In the genomic region with DNA sequence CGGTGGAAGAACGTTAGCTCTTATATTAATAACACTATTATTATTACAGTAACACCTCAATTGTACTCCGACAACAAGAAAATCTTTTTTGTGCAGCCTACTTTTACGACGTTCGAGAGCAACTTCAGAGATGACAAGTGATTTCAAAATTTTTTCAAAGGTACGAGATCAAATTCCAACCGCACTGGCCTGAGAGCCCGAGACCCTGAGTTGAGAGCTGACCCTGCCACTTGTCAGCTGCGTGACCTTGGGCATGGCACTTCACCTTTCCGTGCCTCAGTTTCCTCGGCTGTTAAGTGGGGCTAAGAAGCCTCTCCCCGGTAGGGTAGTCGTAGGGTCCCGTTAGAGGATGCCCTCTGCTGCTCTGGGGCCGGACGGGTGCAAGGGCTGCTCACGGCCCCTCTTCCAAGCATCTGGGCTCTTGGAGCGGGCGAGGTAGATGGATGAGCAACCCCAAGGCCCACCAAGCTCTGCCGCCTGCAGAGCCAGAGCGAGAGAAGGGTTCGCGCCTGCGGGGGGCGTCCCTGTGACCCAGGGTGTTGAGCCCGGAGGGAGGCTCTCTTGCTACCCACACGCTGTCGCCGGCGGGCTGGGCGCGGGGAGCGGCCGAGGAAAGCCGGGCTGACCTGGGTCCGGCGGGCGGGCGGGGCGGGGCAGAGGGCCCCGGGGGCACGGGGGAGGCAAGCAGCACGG, we compare ENCODE assay signal across 1 cellular context.
TF ChIP-seq lines count a peak whose summit lies in the region.

No MANE protein-coding gene starts in this region.

TF ChIP-seq in HepG2, 621 proteins besides CTCF, POLR2A, EP300 and RAD21 (continued from another document and continues in another):
- TF ChIP-seq TFDP2 (CRISPR knock-in tag; IDR thresholded peaks at IDR 0.05) (0 out of 2 replicates have a peak, but pooled peaks have one; percentile 11), SRF (IDR thresholded peaks at IDR 0.05; ENCODE audit: low read depth, low read length) (no peak), MAZ (IDR thresholded peaks at IDR 0.05; ENCODE audit: borderline replicate concordance, low read depth, low read length) (no peak), MAZ (CRISPR knock-in tag; IDR thresholded peaks at IDR 0.05; ENCODE audit: low read depth) (peak; percentile 8; the same call in 1 of the 2 replicates), ZNF883 (CRISPR knock-in tag; IDR thresholded peaks at IDR 0.05; ENCODE audit: not compliant biosample characterization) (peak; percentile 77), ZNF670 (CRISPR knock-in tag; IDR thresholded peaks at IDR 0.05; ENCODE audit: borderline replicate concordance) (0 out of 2 replicates have a peak, but pooled peaks have one; percentile 66), JARID2 (CRISPR knock-in tag; IDR thresholded peaks at IDR 0.05; ENCODE audit: insufficient replicate concordance) (no peak), WIZ (CRISPR knock-in tag; IDR thresholded peaks at IDR 0.05) (0 out of 2 replicates have a peak, but pooled peaks have one; percentile 64), RARA (CRISPR knock-in tag; IDR thresholded peaks at IDR 0.05) (no peak; the same call in 1 of the 2 replicates), MEIS2 (CRISPR knock-in tag; IDR thresholded peaks at IDR 0.05) (0 out of 2 replicates have a peak, but pooled peaks have one; percentile 34), MEF2D (CRISPR knock-in tag; IDR thresholded peaks at IDR 0.05) (no peak; the same call in 1 of the 2 replicates), FOXA1 (IDR thresholded peaks at IDR 0.05) (no peak), FOXA1 (CRISPR knock-in tag; IDR thresholded peaks at IDR 0.05) (0 out of 2 replicates have a peak, but pooled peaks have one; percentile 8), LCORL (IDR thresholded peaks at IDR 0.05) (no peak), LCORL (CRISPR knock-in tag; IDR thresholded peaks at IDR 0.05) (peak; percentile 68; the same call in 1 of the 2 replicates), MED8 (CRISPR knock-in tag; IDR thresholded peaks at IDR 0.05; ENCODE audit: insufficient replicate concordance) (no peak), ZGPAT (CRISPR knock-in tag; IDR thresholded peaks at IDR 0.05) (no peak; the same call in 1 of the 2 replicates), UBTF (CRISPR knock-in tag; IDR thresholded peaks at IDR 0.05) (peak; percentile 78), AHR (CRISPR knock-in tag; IDR thresholded peaks at IDR 0.05) (peak; percentile 66; the same call in 1 of the 2 replicates), BCLAF1 (IDR thresholded peaks at IDR 0.05) (no peak), ZBTB14 (CRISPR knock-in tag; IDR thresholded peaks at IDR 0.05) (no peak; the same call in 1 of the 2 replicates), ZBTB46 (CRISPR knock-in tag; IDR thresholded peaks at IDR 0.05; ENCODE audit: borderline replicate concordance) (peak; percentile 65; the same call in 1 of the 2 replicates), ZNF556 (CRISPR knock-in tag; IDR thresholded peaks at IDR 0.05; ENCODE audit: borderline replicate concordance) (peak; percentile 27; the same call in 1 of the 2 replicates), ZNF614 (CRISPR knock-in tag; IDR thresholded peaks at IDR 0.05; ENCODE audit: borderline replicate concordance) (no peak), GMEB1 (CRISPR knock-in tag; IDR thresholded peaks at IDR 0.05; ENCODE audit: borderline replicate concordance) (peak; percentile 51), TOPORS (CRISPR knock-in tag; IDR thresholded peaks at IDR 0.05) (peak; percentile 75; the same call in 1 of the 2 replicates), BHLHE40 (IDR thresholded peaks at IDR 0.05; ENCODE audit: low read length) (0 out of 2 replicates have a peak, but pooled peaks have one; percentile 5)
- TF ChIP-seq, protein P1, sequence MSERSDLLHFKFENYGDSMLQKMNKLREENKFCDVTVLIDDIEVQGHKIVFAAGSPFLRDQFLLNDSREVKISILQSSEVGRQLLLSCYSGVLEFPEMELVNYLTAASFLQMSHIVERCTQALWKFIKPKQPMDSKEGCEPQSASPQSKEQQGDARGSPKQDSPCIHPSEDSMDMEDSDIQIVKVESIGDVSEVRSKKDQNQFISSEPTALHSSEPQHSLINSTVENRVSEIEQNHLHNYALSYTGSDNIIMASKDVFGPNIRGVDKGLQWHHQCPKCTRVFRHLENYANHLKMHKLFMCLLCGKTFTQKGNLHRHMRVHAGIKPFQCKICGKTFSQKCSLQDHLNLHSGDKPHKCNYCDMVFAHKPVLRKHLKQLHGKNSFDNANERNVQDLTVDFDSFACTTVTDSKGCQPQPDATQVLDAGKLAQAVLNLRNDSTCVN (CRISPR knock-in tag; IDR thresholded peaks at IDR 0.05; ENCODE audit: borderline replicate concordance) = no peak
- TF ChIP-seq, protein P2, sequence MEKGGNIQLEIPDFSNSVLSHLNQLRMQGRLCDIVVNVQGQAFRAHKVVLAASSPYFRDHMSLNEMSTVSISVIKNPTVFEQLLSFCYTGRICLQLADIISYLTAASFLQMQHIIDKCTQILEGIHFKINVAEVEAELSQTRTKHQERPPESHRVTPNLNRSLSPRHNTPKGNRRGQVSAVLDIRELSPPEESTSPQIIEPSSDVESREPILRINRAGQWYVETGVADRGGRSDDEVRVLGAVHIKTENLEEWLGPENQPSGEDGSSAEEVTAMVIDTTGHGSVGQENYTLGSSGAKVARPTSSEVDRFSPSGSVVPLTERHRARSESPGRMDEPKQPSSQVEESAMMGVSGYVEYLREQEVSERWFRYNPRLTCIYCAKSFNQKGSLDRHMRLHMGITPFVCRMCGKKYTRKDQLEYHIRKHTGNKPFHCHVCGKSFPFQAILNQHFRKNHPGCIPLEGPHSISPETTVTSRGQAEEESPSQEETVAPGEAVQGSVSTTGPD (CRISPR knock-in tag; IDR thresholded peaks at IDR 0.05) = no peak
- TF ChIP-seq, protein P3, sequence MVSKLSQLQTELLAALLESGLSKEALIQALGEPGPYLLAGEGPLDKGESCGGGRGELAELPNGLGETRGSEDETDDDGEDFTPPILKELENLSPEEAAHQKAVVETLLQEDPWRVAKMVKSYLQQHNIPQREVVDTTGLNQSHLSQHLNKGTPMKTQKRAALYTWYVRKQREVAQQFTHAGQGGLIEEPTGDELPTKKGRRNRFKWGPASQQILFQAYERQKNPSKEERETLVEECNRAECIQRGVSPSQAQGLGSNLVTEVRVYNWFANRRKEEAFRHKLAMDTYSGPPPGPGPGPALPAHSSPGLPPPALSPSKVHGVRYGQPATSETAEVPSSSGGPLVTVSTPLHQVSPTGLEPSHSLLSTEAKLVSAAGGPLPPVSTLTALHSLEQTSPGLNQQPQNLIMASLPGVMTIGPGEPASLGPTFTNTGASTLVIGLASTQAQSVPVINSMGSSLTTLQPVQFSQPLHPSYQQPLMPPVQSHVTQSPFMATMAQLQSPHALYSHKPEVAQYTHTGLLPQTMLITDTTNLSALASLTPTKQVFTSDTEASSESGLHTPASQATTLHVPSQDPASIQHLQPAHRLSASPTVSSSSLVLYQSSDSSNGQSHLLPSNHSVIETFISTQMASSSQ (IDR thresholded peaks at IDR 0.05; ENCODE audit: low read depth) = no peak
- TF ChIP-seq, protein P3 (CRISPR knock-in tag; IDR thresholded peaks at IDR 0.05; ENCODE audit: borderline replicate concordance) = 0 out of 2 replicates have a peak, but pooled peaks have one; percentile 25
